8 cellular contexts compared by ENCODE assay signal in genomic region chr15:60479711-60480110, GRCh38. TPM values are rescaled to one million over a fixed set of nuclear protein-coding genes. Genes with fewer than 3 reads are reported as not detected.
DNase-seq lines count a peak whose midpoint lies in the region; ATAC-seq and TF ChIP-seq lines count a peak whose summit lies in the region.

No MANE protein-coding gene starts in this region.

- H3K4me3 ChIP-seq in GM23338 (peak overlapping the region; percentile 87), esophagus muscularis mucosa (peak overlapping the region; percentile 69 to 95 (median 84)), sigmoid colon (peak overlapping the region in 3 of 4 donors; percentile 66 to 83 (median 79))

- H3K79me2 ChIP-seq in GM23338 (replicated peaks; ENCODE audit: insufficient read depth), result peaks cover 27% of the 10 kb centered on the region

- H3K4me1 Mint-ChIP-seq in GM23338, result peaks cover 16% of the 10 kb centered on the region

- TF ChIP-seq EP300 in esophagus muscularis mucosa (IDR thresholded peaks at IDR 0.05) (no peak), sigmoid colon (IDR thresholded peaks at IDR 0.05) (no peak)

- H3K27me3 Mint-ChIP-seq in GM23338 (ENCODE audit: insufficient read depth, low read depth, poor library complexity), result peaks cover 12% of the 10 kb centered on the region

- intact Hi-C loops in esophagus muscularis mucosa (cut with DNase I) (no loop called here), sigmoid colon (cut with DNase I) (loop anchor here (2.0 kb wide), 1 partner anchor 81 kb away; no protein-coding TSS in a partner anchor)

- H2AFZ ChIP-seq in GM23338, result peak overlapping the region; percentile 49

- H3K4me1 ChIP-seq in GM23338 (ENCODE audit: insufficient read depth) (peaks cover 20% of the 10 kb centered on the region), esophagus muscularis mucosa (peaks cover 28 to 44% (median 37%) of the 10 kb centered on the region in 4 donors), sigmoid colon (peaks cover 0 to 32% (median 26%) of the 10 kb centered on the region in 4 donors)

- no peaks in the 10 kb centered on the region for H4K20me1 ChIP-seq in GM23338 (replicated peaks; ENCODE audit: insufficient read depth)

- WGBS in esophagus muscularis mucosa, result 73% methylated on average over 5 of the region's 5 CpGs
- WGBS in sigmoid colon, 2 donors, result 19 to 56% methylated on average over 5 of the region's 5 CpGs

- H3K27me3 ChIP-seq in GM23338 (ENCODE audit: insufficient read depth) (no peaks in the 10 kb centered on the region), esophagus muscularis mucosa (no peaks in the 10 kb centered on the region), sigmoid colon (no peaks in the 10 kb centered on the region)

- H3K27ac Mint-ChIP-seq in GM23338, result no peak overlapping the region

- H3K36me3 Mint-ChIP-seq in GM23338 (ENCODE audit: low read depth), result peaks cover 4% of the 10 kb centered on the region

- DNase-seq in GM23338 (ENCODE audit: low spot score) (no peak), SHP77 treated with DMSO at 0.1 percent for 48 hours (lab: John Stamatoyannopoulos, UW) (peak; percentile 39), esophagus muscularis mucosa (ENCODE audit: extremely low spot score) (no peak), sigmoid colon (no peak), NCI-H82 (lab: John Stamatoyannopoulos, UW) (no peak), GM19240 (ENCODE audit: insufficient read length, low spot score) (no peak)
- no peak for DNase-seq in stimulated activated CD8-positive, alpha-beta memory T cell treated with anti-CD3 and anti-CD28 coated beads, Interleukin-4, amount 100 ng/mL, for 48 hours

- peak overlapping the region; percentile 99 for H3K4me3 Mint-ChIP-seq in GM23338

- TF ChIP-seq CTCF in GM23338 (conservative IDR thresholded peaks at IDR 0.05; ENCODE audit: low read depth in 2 of 2) (no peak), esophagus muscularis mucosa (IDR thresholded peaks at IDR 0.05) (no peak), sigmoid colon (IDR thresholded peaks at IDR 0.05) (no peak)

- no peaks in the 10 kb centered on the region for H3F3A ChIP-seq in GM23338 (replicated peaks; ENCODE audit: low read depth)

- H3K9me2 ChIP-seq in GM23338 (ENCODE audit: insufficient read depth), result no peaks in the 10 kb centered on the region

- H3K9me3 ChIP-seq in esophagus muscularis mucosa (no peaks in the 10 kb centered on the region), sigmoid colon (no peaks in the 10 kb centered on the region)

- H3K36me3 ChIP-seq in GM23338 (ENCODE audit: insufficient read depth) (peaks cover 9% of the 10 kb centered on the region), esophagus muscularis mucosa (peaks cover 0 to 3% (median 2%) of the 10 kb centered on the region in 4 donors), sigmoid colon (peaks cover 0 to 7% (median 0%) of the 10 kb centered on the region in 4 donors)

- ATAC-seq in GM23338 (peak; percentile 4; the same call in 1 of the 3 replicates), HG03469 (IDR thresholded peaks at IDR 0.05; ENCODE audit: unreplicated experiment) (no peak)

- H3K27ac ChIP-seq in GM23338 (ENCODE audit: low read depth) (no peak overlapping the region), esophagus muscularis mucosa (replicated peaks in 1 of 4) (peak overlapping the region; percentile 91 to 95 (median 94)), sigmoid colon (peak overlapping the region; percentile 90 to 95 (median 90))

- no peaks in the 10 kb centered on the region for H3K9me3 Mint-ChIP-seq in GM23338

- H3K4me2 ChIP-seq in GM23338, result peak overlapping the region; percentile 74

- TF ChIP-seq POLR2A in esophagus muscularis mucosa (IDR thresholded peaks at IDR 0.05; ENCODE audit: low read depth) (no peak), sigmoid colon (IDR thresholded peaks at IDR 0.05) (no peak)

TF ChIP-seq in GM23338, 12 proteins besides CTCF, POLR2A, EP300 and RAD21 (continues in another document):
- TF ChIP-seq ZNF462 (CRISPR knock-in tag; IDR thresholded peaks at IDR 0.05) (no peak), JUNB (IDR thresholded peaks at IDR 0.05; ENCODE audit: unreplicated experiment) (no peak), REST (IDR thresholded peaks at IDR 0.05; ENCODE audit: unreplicated experiment) (no peak), NANOG (IDR thresholded peaks at IDR 0.05; ENCODE audit: borderline replicate concordance) (no peak)

RNA-seq across cellular contexts. Expression of gene ICE2, which starts 0.8 kb away (rescaled TPM):
- 47.8 and 64.3 TPM in 2 replicates for total RNA-seq in GM23338 (2014; rRNA removed; shearing (Covaris generic))
- polyA plus RNA-seq in GM23338 (2016; fragmentation: Nextera tagmentation; extraction: Ambion mirVana) (51.3 and 64.2 TPM in 2 replicates), sigmoid colon (10 to 100 TPM in 1 of 3 donors, 1 to 10 TPM in 2; 4.6 to 11.3 (median 5.4) TPM)
- total RNA-seq in esophagus muscularis mucosa (10 to 100 TPM; 17.4 to 30.4 (median 21.3) TPM), sigmoid colon (10 to 100 TPM; 30.0 to 40.3 (median 34.7) TPM)
